Comparison of ENCODE assay signal across 9 cellular contexts in the genomic region with DNA sequence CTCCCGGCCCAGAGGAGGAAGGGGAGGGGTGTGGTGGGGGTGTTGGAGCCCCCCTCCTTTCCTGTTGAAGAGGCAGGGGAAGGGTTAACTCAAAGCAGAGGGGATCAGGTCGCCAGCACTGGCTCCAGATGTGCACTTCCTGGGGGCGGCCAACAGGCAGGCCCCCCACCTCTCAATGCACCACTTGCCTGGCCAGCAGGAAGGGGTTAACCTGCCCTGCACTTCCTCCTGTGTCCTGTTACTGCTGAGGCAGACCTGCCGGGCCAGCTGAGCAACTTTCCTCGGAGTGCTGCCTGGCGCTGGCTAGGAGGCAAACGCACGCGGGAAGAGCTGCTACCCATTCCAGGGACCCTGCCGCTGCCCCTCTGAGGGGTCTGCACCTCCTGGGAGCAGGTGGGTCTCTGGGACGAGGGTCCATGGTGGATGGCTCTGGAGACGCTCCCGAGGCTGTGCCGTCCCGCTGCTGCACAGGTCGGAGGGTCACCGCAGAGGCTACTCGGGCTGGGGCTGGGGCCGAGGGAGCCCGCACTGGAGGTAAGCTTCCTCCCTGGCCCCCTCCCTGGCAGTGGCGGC. TPM values are rescaled to one million over a fixed set of nuclear protein-coding genes. Genes with fewer than 3 reads are reported as not detected.
DNase-seq lines count a peak whose midpoint lies in the region; ATAC-seq and TF ChIP-seq lines count a peak whose summit lies in the region.
"Had no signal": no experiment of that assay in that cellular context is flagged by ENCODE, and none has a peak within 500 bp of the region (broad histone marks: within the 10 kb centered on the region; RNA-seq: fewer than 3 reads in every experiment).

A gene (plus strand): TSS at position 284 of the 573 bp plus-strand sequence. CDS start 3,822 bp downstream, outside the sequence.

- no CpG with 5 or more reads among the region's 21 CpGs for WGBS in trophoblast cell (ENCODE audit: extremely low coverage, insufficient coverage, insufficient read length)
- 2 to 4% methylated on average over 8 to 14 of the region's 21 CpGs for WGBS in tibial nerve, 2 donors

- peak; percentile 21 to 55 for DNase-seq in cardiac muscle cell (ENCODE audit: low read depth in 1 of 2, low spot score in 1 of 2)
- DNase-seq in trophoblast cell = peak; percentile 64 to 76
- no peak for DNase-seq in tibial nerve (ENCODE audit: low spot score in 2 of 2)
- DNase-seq in superior temporal gyrus (ENCODE audit: extremely low spot score) = no peak
- DNase-seq in middle frontal gyrus (ENCODE audit: extremely low spot score, low spot score) = no peak
- DNase-seq: stimulated activated CD4-positive, alpha-beta T cell treated with anti-CD3 and anti-CD28 coated beads, Interleukin-1b, Interleukin-23, amount 100 ng/mL, for 48 hours had no signal

- peak within 1 kb of the TSS; percentile 43 for H2BK5ac ChIP-seq in trophoblast cell (ENCODE audit: low read depth, low read length, poor library complexity)

- peak within 1 kb of the TSS; percentile 82 for H4K91ac ChIP-seq in trophoblast cell (ENCODE audit: low read depth, low read length)

- H3K4me1 ChIP-seq in ES-I3 (ENCODE audit: insufficient read depth, low read length) (peaks cover 13% of the 10 kb centered on the region), cardiac muscle cell (ENCODE audit: low read depth) (peaks cover 28% of the 10 kb centered on the region), trophoblast cell (ENCODE audit: control insufficient read depth in 1 of 2, insufficient read depth in 2 of 2, low read length in 2 of 2) (peaks cover 31 to 35% of the 10 kb centered on the region in 2 experiments), tibial nerve (peaks cover 0 to 28% (median 17%) of the 10 kb centered on the region in 4 donors)

- H3K27me3 ChIP-seq in cardiac muscle cell (peaks cover 10% of the 10 kb centered on the region), trophoblast cell (ENCODE audit: insufficient read depth, low read length) (no peaks in the 10 kb centered on the region), tibial nerve (peaks cover 0 to 51% of the 10 kb centered on the region in 2 donors)

- H3K14ac ChIP-seq in trophoblast cell (ENCODE audit: low read length) = peak within 1 kb of the TSS; percentile 54

- H3K9me3 ChIP-seq in ES-I3 (ENCODE audit: control insufficient read depth, insufficient read depth, low read length) (no peaks in the 10 kb centered on the region), cardiac muscle cell (ENCODE audit: low read depth) (no peaks in the 10 kb centered on the region), trophoblast cell (ENCODE audit: insufficient read depth, low read depth, low read length) (no peaks in the 10 kb centered on the region), tibial nerve (no peaks in the 10 kb centered on the region)

- H3K4me3 ChIP-seq in cardiac muscle cell = peak within 1 kb of the TSS; percentile 18
- peak within 1 kb of the TSS; percentile 72 for H3K4me3 ChIP-seq in trophoblast cell (ENCODE audit: low read depth, low read length)
- H3K4me3 ChIP-seq in tibial nerve = peak within 1 kb of the TSS in 1 of 4 donors; percentile 16

- H2AFZ ChIP-seq in trophoblast cell (ENCODE audit: insufficient read depth, low read length, poor library complexity) = peak within 1 kb of the TSS; percentile 50

- H3K23ac ChIP-seq in trophoblast cell (ENCODE audit: low read length) = no peak within 1 kb of the TSS

- no peaks in the 10 kb centered on the region for H3K36me3 ChIP-seq in ES-I3 (ENCODE audit: insufficient read depth, low read length)
- no peaks in the 10 kb centered on the region for H3K36me3 ChIP-seq in cardiac muscle cell
- peaks cover 12 to 15% of the 10 kb centered on the region in 2 experiments for H3K36me3 ChIP-seq in trophoblast cell (ENCODE audit: control insufficient read depth in 1 of 2, insufficient read depth in 2 of 2, low read length in 2 of 2)
- no peaks in the 10 kb centered on the region for H3K36me3 ChIP-seq in tibial nerve

- TF ChIP-seq CTCF in cardiac muscle cell (IDR thresholded peaks at IDR 0.05; ENCODE audit: low read depth, low read length) (no peak), tibial nerve (IDR thresholded peaks at IDR 0.05) (no peak)

- no peak for ATAC-seq in HG02763 (IDR thresholded peaks at IDR 0.05; ENCODE audit: unreplicated experiment)

- H2BK12ac ChIP-seq in trophoblast cell (ENCODE audit: low read length) = peak within 1 kb of the TSS; percentile 63

- H2AK5ac ChIP-seq in trophoblast cell (ENCODE audit: low read length) = peak within 1 kb of the TSS; percentile 17

- peak within 1 kb of the TSS; percentile 49 for H2BK120ac ChIP-seq in trophoblast cell (ENCODE audit: insufficient read depth, low read length, poor library complexity)

- no peak for TF ChIP-seq EP300 in tibial nerve (IDR thresholded peaks at IDR 0.05)

- peak within 1 kb of the TSS; percentile 88 for H3K4me2 ChIP-seq in trophoblast cell (ENCODE audit: low read length)

- TF ChIP-seq POLR2A in tibial nerve (IDR thresholded peaks at IDR 0.05) = no peak

- peak within 1 kb of the TSS; percentile 74 for H4K8ac ChIP-seq in trophoblast cell (ENCODE audit: low read depth, low read length)

- peak within 1 kb of the TSS; percentile 72 for H3K18ac ChIP-seq in trophoblast cell (ENCODE audit: low read length)

- H3K27ac ChIP-seq in cardiac muscle cell = no peak within 1 kb of the TSS
- peak within 1 kb of the TSS; percentile 50 for H3K27ac ChIP-seq in trophoblast cell (ENCODE audit: low read depth, low read length)
- H3K27ac ChIP-seq in tibial nerve = no peak within 1 kb of the TSS

- H3K79me2 ChIP-seq in trophoblast cell (ENCODE audit: control insufficient read depth, insufficient read depth, low read length, poor library complexity) = peaks cover 5% of the 10 kb centered on the region

- peak within 1 kb of the TSS; percentile 10 for H4K12ac ChIP-seq in trophoblast cell (ENCODE audit: low read depth, low read length)

- H3K4ac ChIP-seq in trophoblast cell (ENCODE audit: low read depth, low read length) = peak within 1 kb of the TSS; percentile 20

- H3K9ac ChIP-seq in ES-I3 (ENCODE audit: low read depth, low read length) = peak within 1 kb of the TSS; percentile 46; the same call in 1 of the 2 replicates
- peak within 1 kb of the TSS; percentile 67 for H3K9ac ChIP-seq in trophoblast cell (ENCODE audit: low read length)

- H3K79me1 ChIP-seq in trophoblast cell (ENCODE audit: low read length) = peaks cover 22% of the 10 kb centered on the region

TF ChIP-seq in PFSK-1, 5 proteins besides CTCF, POLR2A, EP300 and RAD21:
- TF ChIP-seq FOXP2 (optimal IDR thresholded peaks at IDR 0.05; ENCODE audit: borderline replicate concordance, extremely low read depth, extremely low read length, insufficient read depth) (peak; percentile 41), SIN3A (IDR thresholded peaks at IDR 0.05; ENCODE audit: borderline replicate concordance, insufficient read depth, low read length) (no peak)

RNA-seq across cellular contexts. Expression of the gene that starts here (rescaled TPM):
- polyA plus RNA-seq in PFSK-1 (2012; ENCODE audit: insufficient read length, low read depth) = 0.97 TPM
- total RNA-seq in cardiac muscle cell = 2.0 and 3.1 TPM in 2 replicates
- polyA plus RNA-seq in cardiac muscle cell = 1.9 and 3.5 TPM in 2 replicates
- 14.5 and 16.1 TPM in 2 replicates for polyA plus RNA-seq in trophoblast cell (2013)
- total RNA-seq in tibial nerve = under 1 TPM in 2 of 4 donors, not detected in 2; 0.22 to 0.42 TPM

Comparison
In these comparisons a context has a peak if more than half of its experiments do, and no peak if none do; other contexts are left out.
1. DNase-seq: peak in cardiac muscle cell (2 of 2) and trophoblast cell (2 of 2); none in tibial nerve (0 of 2), superior temporal gyrus (single experiment) and middle frontal gyrus (single experiment).